ENCODE assay signal across 10 cellular contexts in the genomic region with DNA sequence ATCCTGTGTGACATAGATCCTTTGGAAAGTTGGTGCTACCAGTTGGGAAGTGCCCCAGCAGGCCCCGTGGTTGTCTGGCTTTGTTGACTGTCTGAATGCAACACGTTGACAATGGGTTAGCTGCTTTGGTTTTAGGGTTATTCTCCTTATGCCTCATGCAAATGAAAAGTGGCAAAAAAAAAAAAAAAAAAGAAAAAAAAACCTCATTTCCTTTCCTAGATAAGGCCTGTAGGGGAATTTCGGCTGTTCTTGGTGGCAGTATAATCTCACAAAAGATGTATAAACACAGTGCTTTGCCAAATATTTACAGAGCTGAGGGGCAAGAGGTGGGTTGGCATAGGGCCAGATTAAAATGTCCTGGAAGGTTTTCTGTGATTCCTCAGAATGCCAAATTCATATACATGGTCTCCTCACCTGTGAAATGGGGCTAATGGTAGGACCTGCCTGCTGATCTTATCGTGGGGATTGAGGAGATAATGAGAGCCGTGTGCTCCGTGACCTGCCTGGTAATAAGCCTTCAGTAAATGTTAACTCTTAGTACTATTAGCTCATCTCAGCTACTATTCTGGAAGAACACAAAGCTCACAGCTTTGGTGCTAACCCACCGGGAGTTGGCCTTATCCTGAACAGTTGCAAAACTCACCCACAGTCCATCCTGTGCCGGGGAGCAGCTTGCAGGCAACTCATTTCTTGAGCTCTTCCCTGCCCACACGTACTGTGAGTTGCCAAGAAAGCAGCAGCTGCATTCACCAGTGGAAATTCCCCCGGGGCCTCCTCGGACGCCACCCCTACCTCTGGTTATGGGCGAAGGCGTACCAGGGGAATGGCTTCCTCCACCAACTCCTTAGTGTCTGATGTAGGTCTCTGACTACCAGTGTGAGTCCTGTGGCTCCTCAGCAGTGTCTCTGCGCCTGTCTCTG.
DNase-seq lines count a peak whose midpoint lies in the region; ATAC-seq, FAIRE-seq and TF ChIP-seq lines count a peak whose summit lies in the region.
"Had no signal": no experiment of that assay in that cellular context is flagged by ENCODE, and none has a peak within 500 bp of the region (broad histone marks: within the 10 kb centered on the region; RNA-seq: fewer than 3 reads in every experiment).

No MANE protein-coding gene starts in this region.

- 5% methylated on average over 15 of the region's 15 CpGs for WGBS in GM12878 (ENCODE audit: insufficient coverage, insufficient replicate concordance, low lambda C conversion rate, missing lambda C conversion rate)

- in situ Hi-C loops in GM12878 (cut with MboI), result no loop called here

- peaks cover 53% of the 10 kb centered on the region for H3K4me1 ChIP-seq in GM12878 (ENCODE audit: control insufficient read depth, insufficient read depth, low read length)

- no peaks in the 10 kb centered on the region; the same call in 1 of the 2 replicates for H3K79me2 ChIP-seq in GM12878 (ENCODE audit: control insufficient read depth, insufficient read depth, low read length)

- peaks cover 0 to 6% of the 10 kb centered on the region in 2 experiments; a peak in 2 of 4 replicates for H3K36me3 ChIP-seq in GM12878 (ENCODE audit: control insufficient read depth in 2 of 2, insufficient read depth in 2 of 2, low read length in 1 of 2)

- CTCF ChIA-PET in GM12878 (lab: Yijun Ruan, JAX), result interaction anchor here (0.8 to 8.7 kb wide), 23 partner anchors 9 to 220 kb away, joined by 3 to 82 read pairs (median 3); a partner anchor contains a TSS

- intact Hi-C loops in GM12878 (cut with micrococcal nuclease; ENCODE audit: unreplicated experiment), result loop anchor here (1.0 kb wide), 2 partner anchors 23 to 47 kb away; no protein-coding TSS in a partner anchor

- BruUV-seq in GM12878 (replicated peaks; lab: Mats Ljungman, UMichigan), result TSS peak; percentile 43

- H3K4me2 ChIP-seq in GM12878 (ENCODE audit: control insufficient read depth, insufficient read depth), result peak overlapping the region; percentile 67

- H3K9me3 ChIP-seq in GM12878 (replicated peaks; ENCODE audit: control insufficient read depth, insufficient read depth, low read length), result no peaks in the 10 kb centered on the region
- H3K9me3 ChIP-seq: SJSA1 had no signal

- POLR2A ChIA-PET in GM12878 (lab: Charles Lee), result interaction anchor here (0.6 to 5.8 kb wide), 26 partner anchors 8 to 180 kb away, joined by 3 to 60 read pairs (median 4); no protein-coding TSS in a partner anchor

- SMC1A ChIA-PET in GM12878 (lab: Charles Lee; ENCODE audit: uncharacterized antibody, unreplicated experiment), result interaction anchor here (0.5 to 12.3 kb wide), 44 partner anchors 8 to 1005 kb away, joined by 3 to 193 read pairs (median 4); no protein-coding TSS in a partner anchor

- TF ChIP-seq RAD21 in GM12878 (IDR thresholded peaks at IDR 0.05; ENCODE audit: insufficient read depth, low read depth, low read length), result 0 out of 2 replicates have a peak, but pooled peaks have one; percentile 32

- no peak for FAIRE-seq in GM12878 (lab: Jason Lieb, UNC)

- H4K20me1 ChIP-seq in GM12878 (ENCODE audit: control insufficient read depth, insufficient read depth), result no peaks in the 10 kb centered on the region

- H3K9ac ChIP-seq in GM12878 (ENCODE audit: control insufficient read depth, insufficient read depth, low read length), result peak overlapping the region; percentile 13

- peak overlapping the region; percentile 90 for H3K27ac ChIP-seq in GM12878 (ENCODE audit: control insufficient read depth, insufficient read depth)
- H3K27ac ChIP-seq: SJSA1 had no signal

- peak; percentile 98 for DNase-seq in NCI-H226
- peak; percentile 84 for DNase-seq in GM12878 (ENCODE audit: low read depth, low spot score)
- peak; percentile 25 to 44 for DNase-seq in stimulated activated CD4-positive, alpha-beta T cell treated with anti-CD3 and anti-CD28 coated beads, Interleukin-1b, Interleukin-23, amount 100 ng/mL, for 4 hours (ENCODE audit: low read depth in 2 of 2)
- DNase-seq in 8988T, result no peak
- DNase-seq in cerebellum (ENCODE audit: low spot score), result no peak
- DNase-seq in foreskin fibroblast, result no peak

- peak; percentile 68 for ATAC-seq in GM18517 (IDR thresholded peaks at IDR 0.05; ENCODE audit: unreplicated experiment)
- peak; percentile 57 for ATAC-seq in GM21786 (IDR thresholded peaks at IDR 0.05; ENCODE audit: unreplicated experiment)
- peak; percentile 82 for ATAC-seq in GM12878

- peak; percentile 78 to 79 for TF ChIP-seq EP300 in GM12878 (IDR thresholded peaks at IDR 0.05; ENCODE audit: borderline replicate concordance in 1 of 2, control insufficient read depth in 1 of 2, low read depth in 2 of 2, low read length in 2 of 2)

- peak; percentile 46 for TF ChIP-seq POLR2A in GM12878 (IDR thresholded peaks at IDR 0.05; ENCODE audit: low read depth, low read length)

- TF ChIP-seq CTCF in GM12878 (IDR thresholded peaks at IDR 0.05 in 2 of 3, conservative IDR thresholded peaks at IDR 0.05 in 1 of 3; ENCODE audit: control insufficient read depth in 2 of 3, extremely low read depth in 1 of 3, insufficient read depth in 1 of 3, low read depth in 3 of 3, low read length in 3 of 3), result peak in 2 of 3 experiments; percentile 4 to 12; a peak in 1 of 6 replicates
- no peak for TF ChIP-seq CTCF in foreskin fibroblast (IDR thresholded peaks at IDR 0.05; ENCODE audit: low read depth, low read length)

- RAD21 ChIA-PET in GM12878 (lab: Charles Lee; ENCODE audit: unreplicated experiment), result interaction anchor here (0.6 to 10.8 kb wide), 37 partner anchors 10 to 252 kb away, joined by 3 to 227 read pairs (median 5); a partner anchor contains a TSS

- peak overlapping the region; percentile 81 for H2AFZ ChIP-seq in GM12878 (ENCODE audit: control insufficient read depth, low read depth, low read length)

- H3K4me3 ChIP-seq in GM12878, result peak overlapping the region; percentile 32; the same call in 1 of the 2 replicates
- H3K4me3 ChIP-seq in foreskin fibroblast (ENCODE audit: low read depth in 1 of 2, low read length in 2 of 2), result no peak overlapping the region
- H3K4me3 ChIP-seq: lung, SJSA1 had no signal

- no peaks in the 10 kb centered on the region for H3K27me3 ChIP-seq in GM12878 (replicated peaks in 1 of 2; ENCODE audit: control insufficient read depth in 2 of 2, insufficient read depth in 2 of 2, low read length in 1 of 2)
- H3K27me3 ChIP-seq: SJSA1 had no signal

TF ChIP-seq in GM12878, 131 proteins besides CTCF, POLR2A, EP300 and RAD21 (continues in another document):
- TF ChIP-seq DPF2 (IDR thresholded peaks at IDR 0.05) (peak; percentile 96), GATAD2B (conservative IDR thresholded peaks at IDR 0.05; ENCODE audit: low read depth) (peak; percentile 91), EED (IDR thresholded peaks at IDR 0.05; ENCODE audit: low read depth) (peak; percentile 99), CREM (IDR thresholded peaks at IDR 0.05; ENCODE audit: low read depth) (peak; percentile 77; the same call in 1 of the 2 replicates), PAX5 (IDR thresholded peaks at IDR 0.05; ENCODE audit: borderline replicate concordance, low read depth, low read length) (peak; percentile 82; the same call in 1 of the 2 replicates), NFIC (IDR thresholded peaks at IDR 0.05; ENCODE audit: low read depth, low read length) (peak; percentile 90), NR2C2 (IDR thresholded peaks at IDR 0.05; ENCODE audit: borderline replicate concordance, control insufficient read depth, insufficient read length, low read depth) (no peak), RUNX3 (IDR thresholded peaks at IDR 0.05; ENCODE audit: low read length) (peak; percentile 91), MXI1 (IDR thresholded peaks at IDR 0.05; ENCODE audit: low read depth, low read length) (peak; percentile 77), CHD2 (IDR thresholded peaks at IDR 0.05; ENCODE audit: borderline replicate concordance, low read depth, low read length) (no peak), IRF4 (IDR thresholded peaks at IDR 0.05; ENCODE audit: low read depth, low read length) (peak; percentile 96), BRCA1 (IDR thresholded peaks at IDR 0.05; ENCODE audit: low read depth, low read length) (no peak), CBX3 (IDR thresholded peaks at IDR 0.05; ENCODE audit: borderline replicate concordance, low read depth) (no peak), CHD1 (IDR thresholded peaks at IDR 0.05; ENCODE audit: low read depth, low read length) (no peak)
- TF ChIP-seq, protein P1, sequence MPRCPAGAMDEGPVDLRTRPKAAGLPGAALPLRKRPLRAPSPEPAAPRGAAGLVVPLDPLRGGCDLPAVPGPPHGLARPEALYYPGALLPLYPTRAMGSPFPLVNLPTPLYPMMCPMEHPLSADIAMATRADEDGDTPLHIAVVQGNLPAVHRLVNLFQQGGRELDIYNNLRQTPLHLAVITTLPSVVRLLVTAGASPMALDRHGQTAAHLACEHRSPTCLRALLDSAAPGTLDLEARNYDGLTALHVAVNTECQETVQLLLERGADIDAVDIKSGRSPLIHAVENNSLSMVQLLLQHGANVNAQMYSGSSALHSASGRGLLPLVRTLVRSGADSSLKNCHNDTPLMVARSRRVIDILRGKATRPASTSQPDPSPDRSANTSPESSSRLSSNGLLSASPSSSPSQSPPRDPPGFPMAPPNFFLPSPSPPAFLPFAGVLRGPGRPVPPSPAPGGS (IDR thresholded peaks at IDR 0.05; ENCODE audit: borderline replicate concordance, insufficient read depth, low read depth, low read length, poor library complexity, severe bottlenecking), result peak; percentile 61

Comparison
In these comparisons a context has a peak if more than half of its experiments do, and no peak if none do; other contexts are left out.
1. DNase-seq: peak in NCI-H226 (single experiment), GM12878 (single experiment) and stimulated activated CD4-positive, alpha-beta T cell treated with anti-CD3 and anti-CD28 coated beads, Interleukin-1b, Interleukin-23, amount 100 ng/mL, for 4 hours (2 of 2); none in 8988T (single experiment), cerebellum (single experiment) and foreskin fibroblast (0 of 2).
2. Peak in every context shown above with its lines, with median percentiles within 50 percentile points of each other: ATAC-seq.